Comparison of ENCODE assay signal across 1 cellular context in the genomic region with DNA sequence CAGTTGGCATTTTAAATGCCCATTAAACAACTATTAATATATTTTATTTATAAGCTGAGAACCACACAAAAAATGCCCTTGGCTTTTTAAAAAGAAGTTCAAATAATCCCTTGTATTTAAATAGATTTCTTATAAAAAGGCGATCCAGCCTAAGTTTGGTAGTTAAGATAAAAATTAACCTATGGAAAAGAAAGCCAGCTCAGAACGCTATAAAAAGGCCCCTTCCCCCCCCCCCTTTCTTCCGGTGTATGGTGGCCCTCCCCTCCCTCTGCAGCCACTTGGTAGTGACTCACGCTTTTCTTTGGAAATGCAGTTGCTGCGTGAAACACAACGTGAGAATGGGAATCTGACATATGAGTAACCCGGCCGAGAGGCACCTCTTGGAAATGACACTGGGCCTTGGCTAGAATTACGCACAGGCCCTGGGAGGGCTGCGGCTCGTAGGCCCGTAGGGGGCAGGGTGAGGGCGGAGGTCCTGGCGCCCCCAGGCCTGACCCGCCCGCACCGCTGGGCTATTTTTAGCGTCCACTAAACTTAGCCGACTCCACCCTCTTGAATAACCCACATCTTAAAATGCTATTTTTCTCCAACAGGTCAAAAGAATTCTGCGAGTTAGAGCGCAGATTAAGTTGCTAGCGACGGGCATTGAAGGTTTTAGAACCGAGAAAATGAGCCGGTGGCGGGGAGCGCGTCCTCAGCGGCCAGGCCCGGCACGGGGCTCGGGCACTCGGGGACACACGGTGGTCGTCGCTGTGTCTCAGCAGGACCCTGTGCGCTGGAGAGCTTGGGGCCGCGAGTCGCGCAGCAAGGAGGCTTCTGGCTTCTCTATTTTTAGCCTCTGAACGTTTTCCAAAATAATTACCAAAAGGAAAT.
TF ChIP-seq lines count a peak whose summit lies in the region.

No MANE protein-coding gene starts in this region.

TF ChIP-seq in HEK293, 187 proteins besides CTCF, POLR2A, EP300 and RAD21 (continued from another document):
- TF ChIP-seq ZNF132 (tag by site-specific recombination; IDR thresholded peaks at IDR 0.05; ENCODE audit: borderline replicate concordance) (no peak), ZNF366 (tag by site-specific recombination; conservative IDR thresholded peaks at IDR 0.05) (no peak), ZFHX2 (tag by site-specific recombination; conservative IDR thresholded peaks at IDR 0.05) (peak; percentile 73), ZXDB (tag by site-specific recombination; IDR thresholded peaks at IDR 0.05) (no peak), ZFP69B (tag by site-specific recombination; IDR thresholded peaks at IDR 0.05) (no peak), KLF1 (tag by site-specific recombination; IDR thresholded peaks at IDR 0.05) (peak; percentile 76), ZNF335 (tag by site-specific recombination; conservative IDR thresholded peaks at IDR 0.05) (peak; percentile 77), ZFP3 (tag by site-specific recombination; IDR thresholded peaks at IDR 0.05; ENCODE audit: low read depth) (no peak), IKZF3 (tag by site-specific recombination; IDR thresholded peaks at IDR 0.05) (peak; percentile 68), YY2 (tag by site-specific recombination; IDR thresholded peaks at IDR 0.05) (no peak), ZNF140 (tag by site-specific recombination; IDR thresholded peaks at IDR 0.05) (no peak), ZNF311 (tag by site-specific recombination; IDR thresholded peaks at IDR 0.05; ENCODE audit: borderline replicate concordance) (no peak)
- TF ChIP-seq, protein P1, sequence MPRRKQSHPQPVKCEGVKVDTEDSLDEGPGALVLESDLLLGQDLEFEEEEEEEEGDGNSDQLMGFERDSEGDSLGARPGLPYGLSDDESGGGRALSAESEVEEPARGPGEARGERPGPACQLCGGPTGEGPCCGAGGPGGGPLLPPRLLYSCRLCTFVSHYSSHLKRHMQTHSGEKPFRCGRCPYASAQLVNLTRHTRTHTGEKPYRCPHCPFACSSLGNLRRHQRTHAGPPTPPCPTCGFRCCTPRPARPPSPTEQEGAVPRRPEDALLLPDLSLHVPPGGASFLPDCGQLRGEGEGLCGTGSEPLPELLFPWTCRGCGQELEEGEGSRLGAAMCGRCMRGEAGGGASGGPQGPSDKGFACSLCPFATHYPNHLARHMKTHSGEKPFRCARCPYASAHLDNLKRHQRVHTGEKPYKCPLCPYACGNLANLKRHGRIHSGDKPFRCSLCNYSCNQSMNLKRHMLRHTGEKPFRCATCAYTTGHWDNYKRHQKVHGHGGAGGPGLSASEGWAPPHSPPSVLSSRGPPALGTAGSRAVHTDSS (tag by site-specific recombination; IDR thresholded peaks at IDR 0.05): no peak
- TF ChIP-seq, protein P2, sequence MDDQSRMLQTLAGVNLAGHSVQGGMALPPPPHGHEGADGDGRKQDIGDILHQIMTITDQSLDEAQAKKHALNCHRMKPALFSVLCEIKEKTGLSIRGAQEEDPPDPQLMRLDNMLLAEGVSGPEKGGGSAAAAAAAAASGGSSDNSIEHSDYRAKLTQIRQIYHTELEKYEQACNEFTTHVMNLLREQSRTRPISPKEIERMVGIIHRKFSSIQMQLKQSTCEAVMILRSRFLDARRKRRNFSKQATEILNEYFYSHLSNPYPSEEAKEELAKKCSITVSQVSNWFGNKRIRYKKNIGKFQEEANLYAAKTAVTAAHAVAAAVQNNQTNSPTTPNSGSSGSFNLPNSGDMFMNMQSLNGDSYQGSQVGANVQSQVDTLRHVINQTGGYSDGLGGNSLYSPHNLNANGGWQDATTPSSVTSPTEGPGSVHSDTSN (CRISPR knock-in tag; IDR thresholded peaks at IDR 0.05): no peak
